Comparison of ENCODE assay signal across 7 cellular contexts in genomic region chr17:39152134-39152884, GRCh38. TPM values are rescaled to one million over a fixed set of nuclear protein-coding genes. Genes with fewer than 3 reads are reported as not detected.
A peak's percentile ranks its signal among the peaks of the same experiment; 100 is the strongest.
DNase-seq lines count a peak whose midpoint lies in the region; ATAC-seq, FAIRE-seq and TF ChIP-seq lines count a peak whose summit lies in the region.

No MANE protein-coding gene starts in this region.

- dilution Hi-C loops in endothelial cell of umbilical vein (cut with MboI; ENCODE audit: extremely low pct_ligation_motif_present, low sequenced_read_pairs) = no loop called here

- H3K36me3 ChIP-seq in HUES64 (ENCODE audit: insufficient read depth, low read length) (no peaks in the 10 kb centered on the region), endothelial cell of umbilical vein (ENCODE audit: control insufficient read depth in 2 of 2, extremely low read depth in 1 of 2, insufficient read depth in 2 of 2, low read length in 2 of 2) (no peaks in the 10 kb centered on the region), neural cell (ENCODE audit: insufficient read depth, low read length) (no peaks in the 10 kb centered on the region)

- no peaks in the 10 kb centered on the region for H3F3A ChIP-seq in neural cell (ENCODE audit: insufficient read depth, low read length, poor library complexity, severe bottlenecking)

- no TSS peak for BruUV-seq in endothelial cell of umbilical vein (replicated peaks; lab: Mats Ljungman, UMichigan)

- POLR2A ChIA-PET in endothelial cell of umbilical vein (lab: Charles Lee) = interaction anchor here (0.5 to 1.8 kb wide), 5 partner anchors 45 to 282 kb away, joined by 3 to 7 read pairs (median 6); partner anchors contain the start of genes CACNB1 and LASP1

- H3K4me1 ChIP-seq in HUES64 (ENCODE audit: insufficient read depth, low read length) = 0 out of 2 replicates have a peak, but pooled peaks cover 3% of the 10 kb centered on the region
- peaks cover 8% of the 10 kb centered on the region for H3K4me1 ChIP-seq in endothelial cell of umbilical vein (ENCODE audit: control insufficient read depth, extremely low read depth, insufficient read depth, low read length)

- TF ChIP-seq CTCF in VCaP (conservative IDR thresholded peaks at IDR 0.05) = no peak
- no peak for TF ChIP-seq CTCF in endothelial cell of umbilical vein (IDR thresholded peaks at IDR 0.05; ENCODE audit: extremely low read depth in 1 of 2, insufficient read depth in 1 of 2, low read depth in 1 of 2, low read length in 2 of 2)
- no peak for TF ChIP-seq CTCF in neural cell (IDR thresholded peaks at IDR 0.05; ENCODE audit: poor library complexity, severe bottlenecking)

- H3K9ac ChIP-seq in HUES64 (ENCODE audit: low read depth, low read length) (no peak overlapping the region), endothelial cell of umbilical vein (replicated peaks; ENCODE audit: extremely low read depth, insufficient read depth, low read length) (no peak overlapping the region), neural cell (ENCODE audit: low read length) (peak overlapping the region; percentile 51)

- H3K9me2 ChIP-seq in neural cell (ENCODE audit: insufficient read depth, low read length) = no peaks in the 10 kb centered on the region

- H3K4me3 ChIP-seq in HUES64 (ENCODE audit: low read length) (peak overlapping the region; percentile 88), endothelial cell of umbilical vein (replicated peaks in 1 of 3; ENCODE audit: insufficient read depth in 1 of 3, low read depth in 1 of 3, low read length in 3 of 3) (peak overlapping the region in 1 of 3 experiments; percentile 16), neural cell (ENCODE audit: low read length) (peak overlapping the region; percentile 97)

- no peaks in the 10 kb centered on the region for H3K9me1 ChIP-seq in endothelial cell of umbilical vein (replicated peaks; ENCODE audit: control insufficient read depth, extremely low read depth, insufficient read depth, low read length)

- no peak for TF ChIP-seq RAD21 in neural cell (conservative IDR thresholded peaks at IDR 0.05)

- no peak for TF ChIP-seq EP300 in neural cell (conservative IDR thresholded peaks at IDR 0.05; ENCODE audit: poor library complexity, severe bottlenecking)

- H3K27me3 ChIP-seq in HUES64 (ENCODE audit: insufficient read depth, low read length) = peaks cover 39% of the 10 kb centered on the region
- H3K27me3 ChIP-seq in endothelial cell of umbilical vein (ENCODE audit: control insufficient read depth in 2 of 2, insufficient read depth in 2 of 2, low read length in 2 of 2) = peaks cover 19 to 27% of the 10 kb centered on the region in 2 experiments
- peaks cover 17% of the 10 kb centered on the region for H3K27me3 ChIP-seq in neural cell (ENCODE audit: insufficient read depth, low read depth, low read length)

- CTCF ChIA-PET in endothelial cell of umbilical vein (lab: Charles Lee) = interaction anchor here (0.6 to 14.1 kb wide), 40 partner anchors 10 to 475 kb away, joined by 3 to 550 read pairs (median 5); partner anchors contain the start of genes ARL5C, CACNB1, FBXO47 and LASP1

- H3K9me3 ChIP-seq in HUES64 (ENCODE audit: insufficient read depth, low read depth, low read length) (no peaks in the 10 kb centered on the region), endothelial cell of umbilical vein (replicated peaks; ENCODE audit: control insufficient read depth, insufficient read depth, low read length) (no peaks in the 10 kb centered on the region), neural cell (ENCODE audit: low read length) (no peaks in the 10 kb centered on the region)

- 8% methylated on average over 19 of the region's 23 CpGs for WGBS in HUES64

- intact Hi-C loops in endothelial cell of umbilical vein (cut with micrococcal nuclease) = loop anchor here (2.0 to 5.0 kb wide), 3 partner anchors 185 to 400 kb away; partner anchors contain the start of genes FBXO47 and PSMB3

- H3K27ac ChIP-seq in HUES64 (ENCODE audit: low read depth, low read length) (no peak overlapping the region), VCaP (peak overlapping the region; percentile 80), endothelial cell of umbilical vein (ENCODE audit: insufficient read depth, low read depth, low read length) (no peak overlapping the region), neural cell (ENCODE audit: low read length) (peak overlapping the region; percentile 1)

- no peak for FAIRE-seq in endothelial cell of umbilical vein (lab: Jason Lieb, UNC)

- DNase-seq in endothelial cell of umbilical vein (ENCODE audit: low read depth, low spot score) = no peak
- no peak for DNase-seq in activated CD4-positive, CD25-positive, alpha-beta regulatory T cell treated with anti-CD3 and anti-CD28 coated beads, Interleukin-2, amount 50 U/mL, for 72 hours

- H3K79me2 ChIP-seq in endothelial cell of umbilical vein (ENCODE audit: control insufficient read depth, insufficient read depth, low read length) (no peaks in the 10 kb centered on the region), neural cell (replicated peaks; ENCODE audit: insufficient read depth, low read length) (no peaks in the 10 kb centered on the region)

- TF ChIP-seq POLR2A in endothelial cell of umbilical vein (IDR thresholded peaks at IDR 0.05; ENCODE audit: low read depth, low read length) = no peak

- ATAC-seq in esophagus mucosa = no peak
- no peak for ATAC-seq in GM18517 (IDR thresholded peaks at IDR 0.05; ENCODE audit: unreplicated experiment)

- H2AFZ ChIP-seq in endothelial cell of umbilical vein (ENCODE audit: low read depth, low read length) (no peak overlapping the region), neural cell (ENCODE audit: low read depth, low read length) (no peak overlapping the region)

- H4K20me1 ChIP-seq in endothelial cell of umbilical vein (replicated peaks; ENCODE audit: control insufficient read depth, extremely low read depth, insufficient read depth, low read length) = no peaks in the 10 kb centered on the region
- H4K20me1 ChIP-seq in neural cell (ENCODE audit: insufficient read depth) = no peaks in the 10 kb centered on the region

- H3K4me2 ChIP-seq in endothelial cell of umbilical vein (ENCODE audit: insufficient read depth, low read length) (peak overlapping the region; percentile 90), neural cell (ENCODE audit: low read length) (peak overlapping the region; percentile 50)

RNA-seq across cellular contexts. Expression of gene PLXDC1, which starts 0.9 kb away (rescaled TPM):
- 0.60 TPM for polyA plus RNA-seq in HUES64 (2013, experiment 1 of 2)
- 0.32 TPM for polyA plus RNA-seq in HUES64 (2013, experiment 2 of 2)
- total RNA-seq in endothelial cell of umbilical vein (not detected in 2 replicates), esophagus mucosa (3.1 TPM)
- polyA plus RNA-seq in endothelial cell of umbilical vein (0.03 TPM in 1 of 2 replicates, not detected in the other), neural cell (10.0 and 13.5 TPM in 2 replicates)
- polyA plus RNA-seq in endothelial cell of umbilical vein (2011; cell fraction: cytosol; rRNA removed) = not detected in 2 replicates
- polyA plus RNA-seq in endothelial cell of umbilical vein (2011; cell fraction: nucleus; rRNA removed) = 0.13 and 0.25 TPM in 2 replicates
- polyA plus RNA-seq in endothelial cell of umbilical vein (2012) = not detected in 2 replicates
- polyA minus RNA-seq in endothelial cell of umbilical vein (1.7 TPM in 1 of 2 replicates, not detected in the other), neural cell (6.3 and 8.2 TPM in 2 replicates)
- not detected for polyA minus RNA-seq in endothelial cell of umbilical vein (2011; cell fraction: cytosol; rRNA and poly(A)+ RNA removed)
- not detected in 2 replicates for polyA minus RNA-seq in endothelial cell of umbilical vein (2011; cell fraction: nucleus; rRNA and poly(A)+ RNA removed)

RNA-seq across cellular contexts. Expression of gene ARL5C, which starts 13.7 kb away (rescaled TPM):
- not detected for polyA plus RNA-seq in HUES64 (2013, experiment 1 of 2)
- not detected for polyA plus RNA-seq in HUES64 (2013, experiment 2 of 2)
- total RNA-seq in endothelial cell of umbilical vein (not detected in 2 replicates), esophagus mucosa (not detected)
- polyA plus RNA-seq in endothelial cell of umbilical vein (not detected in 2 replicates), neural cell (not detected in 2 replicates)
- polyA plus RNA-seq in endothelial cell of umbilical vein (2011; cell fraction: cytosol; rRNA removed) = not detected in 2 replicates
- not detected in 2 replicates for polyA plus RNA-seq in endothelial cell of umbilical vein (2011; cell fraction: nucleus; rRNA removed)
- not detected in 2 replicates for polyA plus RNA-seq in endothelial cell of umbilical vein (2012)
- polyA minus RNA-seq in endothelial cell of umbilical vein (not detected in 2 replicates), neural cell (0.23 TPM in 1 of 2 replicates, not detected in the other)
- not detected for polyA minus RNA-seq in endothelial cell of umbilical vein (2011; cell fraction: cytosol; rRNA and poly(A)+ RNA removed)
- 0.34 TPM in 1 of 2 replicates, not detected in the other for polyA minus RNA-seq in endothelial cell of umbilical vein (2011; cell fraction: nucleus; rRNA and poly(A)+ RNA removed)

RNA-seq across cellular contexts. Expression of gene CACNB1, which starts 45.2 kb away (rescaled TPM):
- 4.7 TPM for polyA plus RNA-seq in HUES64 (2013, experiment 1 of 2)
- 6.3 TPM for polyA plus RNA-seq in HUES64 (2013, experiment 2 of 2)
- total RNA-seq in endothelial cell of umbilical vein (12.3 and 14.6 TPM in 2 replicates), esophagus mucosa (2.0 TPM)
- polyA plus RNA-seq in endothelial cell of umbilical vein (4.7 and 5.0 TPM in 2 replicates), neural cell (18.9 and 29.1 TPM in 2 replicates)
- 2.5 and 3.3 TPM in 2 replicates for polyA plus RNA-seq in endothelial cell of umbilical vein (2011; cell fraction: cytosol; rRNA removed)
- polyA plus RNA-seq in endothelial cell of umbilical vein (2011; cell fraction: nucleus; rRNA removed) = 28.3 and 33.7 TPM in 2 replicates
- 3.7 and 5.1 TPM in 2 replicates for polyA plus RNA-seq in endothelial cell of umbilical vein (2012)
- polyA minus RNA-seq in endothelial cell of umbilical vein (11.2 and 16.3 TPM in 2 replicates), neural cell (41.4 and 44.1 TPM in 2 replicates)
- 4.7 TPM for polyA minus RNA-seq in endothelial cell of umbilical vein (2011; cell fraction: cytosol; rRNA and poly(A)+ RNA removed)
- 9.0 and 9.9 TPM in 2 replicates for polyA minus RNA-seq in endothelial cell of umbilical vein (2011; cell fraction: nucleus; rRNA and poly(A)+ RNA removed)

RNA-seq across cellular contexts. Expression of gene RPL19, which starts 47.8 kb away (rescaled TPM):
- polyA plus RNA-seq in HUES64 (2013, experiment 1 of 2) = 2,560 TPM
- polyA plus RNA-seq in HUES64 (2013, experiment 2 of 2) = 2,667 TPM
- total RNA-seq in endothelial cell of umbilical vein (1,752 and 1,802 TPM in 2 replicates), esophagus mucosa (1,581 TPM)
- polyA plus RNA-seq in endothelial cell of umbilical vein (1,595 and 1,958 TPM in 2 replicates), neural cell (1,422 and 1,623 TPM in 2 replicates)
- 2,668 and 2,686 TPM in 2 replicates for polyA plus RNA-seq in endothelial cell of umbilical vein (2011; cell fraction: cytosol; rRNA removed)
- 765 and 790 TPM in 2 replicates for polyA plus RNA-seq in endothelial cell of umbilical vein (2011; cell fraction: nucleus; rRNA removed)
- 1,979 and 2,305 TPM in 2 replicates for polyA plus RNA-seq in endothelial cell of umbilical vein (2012)
- polyA minus RNA-seq in endothelial cell of umbilical vein (607 and 737 TPM in 2 replicates), neural cell (512 and 605 TPM in 2 replicates)
- polyA minus RNA-seq in endothelial cell of umbilical vein (2011; cell fraction: cytosol; rRNA and poly(A)+ RNA removed) = 846 TPM
- 81.7 and 101 TPM in 2 replicates for polyA minus RNA-seq in endothelial cell of umbilical vein (2011; cell fraction: nucleus; rRNA and poly(A)+ RNA removed)

Comparison
In these comparisons a context has a peak if more than half of its experiments do, and no peak if none do; other contexts are left out.
1. H3K27ac ChIP-seq: peak in VCaP (single experiment) and neural cell (single experiment); none in HUES64 (single experiment) and endothelial cell of umbilical vein (single experiment).